ENCODE assay signal across 11 cellular contexts in the genomic region with DNA sequence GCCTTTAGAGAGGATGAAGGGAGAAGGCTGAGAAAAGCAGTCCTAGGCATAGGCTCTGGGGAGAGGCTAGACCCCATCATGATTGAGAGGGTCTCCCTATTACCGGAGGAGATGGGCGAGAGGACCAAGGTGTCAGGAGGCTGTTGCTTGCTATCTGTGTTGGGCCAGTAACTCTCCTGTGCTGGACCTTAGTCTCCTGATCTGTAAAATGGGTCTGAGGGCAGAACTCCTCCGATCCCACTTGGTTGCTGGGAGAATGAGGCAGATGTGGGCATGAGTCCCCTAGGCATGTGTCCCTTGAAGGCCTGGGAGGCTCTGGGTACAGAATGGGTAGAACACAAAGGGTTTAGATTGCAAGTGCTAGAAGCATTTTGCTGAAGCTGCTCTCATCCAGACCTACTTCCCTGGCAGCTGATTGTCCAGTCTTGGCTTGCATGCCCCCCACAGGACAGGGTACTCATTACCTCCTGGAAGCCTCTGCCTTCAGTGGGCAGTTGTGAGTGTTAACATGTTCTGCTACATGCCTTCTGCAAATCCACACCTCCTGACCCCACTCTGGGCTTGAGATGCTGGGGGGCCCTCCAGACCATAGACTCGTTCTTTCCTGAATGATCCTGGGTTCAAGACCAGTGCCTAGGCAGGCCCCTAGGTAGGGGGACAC. TPM values are rescaled to one million over a fixed set of nuclear protein-coding genes. Genes with fewer than 3 reads are reported as not detected.
A peak's percentile ranks its signal among the peaks of the same experiment; 100 is the strongest.
DNase-seq lines count a peak whose midpoint lies in the region; ATAC-seq and TF ChIP-seq lines count a peak whose summit lies in the region.
"Had no signal": no experiment of that assay in that cellular context is flagged by ENCODE, and none has a peak within 500 bp of the region (broad histone marks: within the 10 kb centered on the region; RNA-seq: fewer than 3 reads in every experiment).

No MANE protein-coding gene starts in this region.

- H3K4me3 ChIP-seq in mucosa of rectum (ENCODE audit: low read length in 2 of 2) (peak overlapping the region; percentile 44 to 78), upper lobe of left lung (peak overlapping the region in 1 of 4 donors; percentile 22)

- H3K27ac ChIP-seq in cingulate gyrus (ENCODE audit: low read depth, low read length) (peak overlapping the region; percentile 65), mucosa of rectum (ENCODE audit: low read depth in 2 of 2, low read length in 2 of 2) (peak overlapping the region; percentile 97 to 98), upper lobe of left lung (peak overlapping the region; percentile 95 to 98 (median 98))

- intact Hi-C loops in activated CD4-positive, alpha-beta T cell treated with anti-CD3 and anti-CD28 coated beads for 36 hours (cut with DNase I, micrococcal nuclease) = loop anchor here in 1 of 2 experiments (5.0 kb wide), 1 partner anchor 124 kb away; no protein-coding TSS in a partner anchor

- DNase-seq in activated CD4-positive, alpha-beta T cell treated with anti-CD3 and anti-CD28 coated beads for 36 hours = peak; percentile 6
- DNase-seq in activated CD4-positive, alpha-beta T cell treated with anti-CD3 and anti-CD28 coated beads, Interleukin-2, amount 10 ng/mL, durations not matched to agents 7 days and 5 days = no peak
- DNase-seq in upper lobe of left lung = no peak
- DNase-seq in DMS153 (lab: John Stamatoyannopoulos, UW) = no peak
- DNase-seq in activated effector memory CD4-positive, alpha-beta T cell treated with Interleukin-2 at 50 U/mL for 16 hours = no peak
- no peak for DNase-seq in HuH-7.5 (ENCODE audit: low spot score)
- DNase-seq: activated T-cell treated with anti-CD3 and anti-CD28 coated beads, Interleukin-2, amount 50 U/mL, for 48 hours; NCI-H226; posterior cingulate gyrus had no signal

- ATAC-seq in activated CD4-positive, alpha-beta T cell treated with anti-CD3 and anti-CD28 coated beads for 36 hours = no peak
- ATAC-seq in upper lobe of left lung (ENCODE audit: low FRiP score in 2 of 2) = no peak

- no peaks in the 10 kb centered on the region for H3K36me3 ChIP-seq in mucosa of rectum (ENCODE audit: control insufficient read depth in 2 of 2, insufficient read depth in 2 of 2, low read length in 2 of 2)
- no peaks in the 10 kb centered on the region for H3K36me3 ChIP-seq in upper lobe of left lung

- no peaks in the 10 kb centered on the region for H3K36me3 Mint-ChIP-seq in activated CD4-positive, alpha-beta T cell treated with anti-CD3 and anti-CD28 coated beads for 36 hours (ENCODE audit: low read depth)
- peaks cover 3% of the 10 kb centered on the region for H3K36me3 Mint-ChIP-seq in activated CD4-positive, alpha-beta T cell treated with anti-CD3 and anti-CD28 coated beads, Interleukin-2, amount 10 ng/mL, durations not matched to agents 7 days and 5 days (ENCODE audit: low read depth)

- H3K9me3 Mint-ChIP-seq in activated CD4-positive, alpha-beta T cell treated with anti-CD3 and anti-CD28 coated beads for 36 hours (ENCODE audit: low read depth) = no peaks in the 10 kb centered on the region
- no peaks in the 10 kb centered on the region for H3K9me3 Mint-ChIP-seq in activated CD4-positive, alpha-beta T cell treated with anti-CD3 and anti-CD28 coated beads, Interleukin-2, amount 10 ng/mL, durations not matched to agents 7 days and 5 days

- POLR2A ChIA-PET in activated CD4-positive, alpha-beta T cell treated with anti-CD3 and anti-CD28 coated beads for 36 hours (lab: Charles Lee) = no interaction called here
- POLR2A ChIA-PET in activated CD4-positive, alpha-beta T cell treated with anti-CD3 and anti-CD28 coated beads, Interleukin-2, amount 10 ng/mL, durations not matched to agents 7 days and 5 days (lab: Charles Lee) = no interaction called here

- peaks cover 3% of the 10 kb centered on the region for H3K27me3 Mint-ChIP-seq in activated CD4-positive, alpha-beta T cell treated with anti-CD3 and anti-CD28 coated beads for 36 hours
- H3K27me3 Mint-ChIP-seq in activated CD4-positive, alpha-beta T cell treated with anti-CD3 and anti-CD28 coated beads, Interleukin-2, amount 10 ng/mL, durations not matched to agents 7 days and 5 days = peaks cover 17% of the 10 kb centered on the region

- H3K4me3 Mint-ChIP-seq in activated CD4-positive, alpha-beta T cell treated with anti-CD3 and anti-CD28 coated beads for 36 hours = no peak overlapping the region
- H3K4me3 Mint-ChIP-seq in activated CD4-positive, alpha-beta T cell treated with anti-CD3 and anti-CD28 coated beads, Interleukin-2, amount 10 ng/mL, durations not matched to agents 7 days and 5 days = no peak overlapping the region

- TF ChIP-seq EP300 in upper lobe of left lung (IDR thresholded peaks at IDR 0.05) = no peak

- H3K27ac Mint-ChIP-seq in activated CD4-positive, alpha-beta T cell treated with anti-CD3 and anti-CD28 coated beads for 36 hours = no peak overlapping the region
- H3K27ac Mint-ChIP-seq in activated CD4-positive, alpha-beta T cell treated with anti-CD3 and anti-CD28 coated beads, Interleukin-2, amount 10 ng/mL, durations not matched to agents 7 days and 5 days = no peak overlapping the region

- no peak for TF ChIP-seq POLR2A in upper lobe of left lung (IDR thresholded peaks at IDR 0.05)

- no peak for TF ChIP-seq CTCF in upper lobe of left lung (IDR thresholded peaks at IDR 0.05)

- CTCF ChIA-PET in activated CD4-positive, alpha-beta T cell treated with anti-CD3 and anti-CD28 coated beads for 36 hours (lab: Charles Lee) = interaction anchor here (1.0 kb wide), 1 partner anchor 28 kb away, joined by 3 read pairs; no protein-coding TSS in a partner anchor
- CTCF ChIA-PET in activated CD4-positive, alpha-beta T cell treated with anti-CD3 and anti-CD28 coated beads, Interleukin-2, amount 10 ng/mL, durations not matched to agents 7 days and 5 days (lab: Charles Lee) = interaction anchor here (1.1 to 1.4 kb wide), 2 partner anchors 10 to 123 kb away, joined by 3 to 4 read pairs; no protein-coding TSS in a partner anchor

- H3K9ac ChIP-seq in mucosa of rectum (ENCODE audit: low read depth in 1 of 2, low read length in 2 of 2) = peak overlapping the region; percentile 54 to 66

- peaks cover 11% of the 10 kb centered on the region for H3K4me1 Mint-ChIP-seq in activated CD4-positive, alpha-beta T cell treated with anti-CD3 and anti-CD28 coated beads for 36 hours
- H3K4me1 Mint-ChIP-seq in activated CD4-positive, alpha-beta T cell treated with anti-CD3 and anti-CD28 coated beads, Interleukin-2, amount 10 ng/mL, durations not matched to agents 7 days and 5 days = peaks cover 17% of the 10 kb centered on the region

- 86 to 100% methylated on average over 3 to 4 of the region's 4 CpGs for WGBS in upper lobe of left lung, 2 donors

- H3K27me3 ChIP-seq in mucosa of rectum (ENCODE audit: control insufficient read depth in 2 of 2, insufficient read depth in 2 of 2, low read length in 2 of 2) (no peaks in the 10 kb centered on the region), upper lobe of left lung (no peaks in the 10 kb centered on the region)

- H3K9me3 ChIP-seq in mucosa of rectum (ENCODE audit: control insufficient read depth in 2 of 2, low read length in 2 of 2) (no peaks in the 10 kb centered on the region), upper lobe of left lung (no peaks in the 10 kb centered on the region)

- peaks cover 68 to 71% of the 10 kb centered on the region in 2 donors for H3K4me1 ChIP-seq in mucosa of rectum (ENCODE audit: control insufficient read depth in 2 of 2, insufficient read depth in 2 of 2, low read length in 2 of 2)
- H3K4me1 ChIP-seq in upper lobe of left lung = peaks cover 67 to 82% (median 72%) of the 10 kb centered on the region in 4 donors

RNA-seq across cellular contexts. Expression of a gene that starts 4.4 kb away (rescaled TPM):
- 10 to 100 TPM; 33.9 to 34.3 TPM for total RNA-seq in activated CD4-positive, alpha-beta T cell treated with anti-CD3 and anti-CD28 coated beads for 36 hours
- total RNA-seq in activated CD4-positive, alpha-beta T cell treated with anti-CD3 and anti-CD28 coated beads, Interleukin-2, amount 10 ng/mL, durations not matched to agents 7 days and 5 days = 10 to 100 TPM; 27.8 to 31.5 TPM
- 10 to 100 TPM; 51.0 to 99.2 (median 91.8) TPM for total RNA-seq in upper lobe of left lung
